8 cellular contexts compared by ENCODE assay signal in genomic region chr4:4852591-4853362, GRCh38. TPM values are rescaled to one million over a fixed set of nuclear protein-coding genes. Genes with fewer than 3 reads are reported as not detected.
DNase-seq lines count a peak whose midpoint lies in the region; ATAC-seq, FAIRE-seq and TF ChIP-seq lines count a peak whose summit lies in the region.

No MANE protein-coding gene starts in this region.

- H3K9me3 ChIP-seq in small intestine (ENCODE audit: control insufficient read depth, low read depth): no peaks in the 10 kb centered on the region

- peaks cover 30% of the 10 kb centered on the region for H3K4me1 Mint-ChIP-seq in activated T-cell treated with anti-CD3 and anti-CD28 coated beads, Interleukin-2, amount 50 U/mL, for 4 hours (ENCODE audit: low read depth)

- peaks cover 55% of the 10 kb centered on the region for H3K27me3 ChIP-seq in rectal smooth muscle tissue (ENCODE audit: control insufficient read depth, insufficient read depth, low read length)
- H3K27me3 ChIP-seq in small intestine (ENCODE audit: control insufficient read depth in 2 of 2, insufficient read depth in 2 of 2, low read length in 2 of 2): peaks cover 0 to 56% of the 10 kb centered on the region in 2 donors

- H3K4me3 Mint-ChIP-seq in activated T-cell treated with anti-CD3 and anti-CD28 coated beads, Interleukin-2, amount 50 U/mL, for 4 hours: peak overlapping the region; percentile 73

- peak; percentile 57 for ATAC-seq in HG02884 (IDR thresholded peaks at IDR 0.05; ENCODE audit: unreplicated experiment)
- peak; percentile 53 to 65 for ATAC-seq in activated T-cell treated with anti-CD3 and anti-CD28 coated beads, Interleukin-2, amount 50 U/mL, for 4 hours
- ATAC-seq in left cardiac atrium: peak; percentile 47 to 76

- H3K4me3 ChIP-seq in rectal smooth muscle tissue (ENCODE audit: low read length) (peak overlapping the region; percentile 47), small intestine (ENCODE audit: low read depth in 1 of 2, low read length in 2 of 2) (no peak overlapping the region)

- TF ChIP-seq CTCF in GM12874 (IDR thresholded peaks at IDR 0.05; ENCODE audit: insufficient read depth, low read depth, low read length) (peak; percentile 12; the same call in 1 of the 2 replicates), D721Med (IDR thresholded peaks at IDR 0.05; ENCODE audit: insufficient read depth, missing control alignments) (no peak)

- no peaks in the 10 kb centered on the region for H3K36me3 Mint-ChIP-seq in activated T-cell treated with anti-CD3 and anti-CD28 coated beads, Interleukin-2, amount 50 U/mL, for 4 hours (ENCODE audit: insufficient read depth)

- peaks cover 79% of the 10 kb centered on the region for H3K27me3 Mint-ChIP-seq in activated T-cell treated with anti-CD3 and anti-CD28 coated beads, Interleukin-2, amount 50 U/mL, for 4 hours (ENCODE audit: low read depth)

- no peak for FAIRE-seq in D721Med (lab: Jason Lieb, UNC)
- FAIRE-seq in small intestine (lab: Jason Lieb, UNC): no peak

- intact Hi-C loops in left cardiac atrium (cut with DNase I): no loop called here

- H3K4me1 ChIP-seq in rectal smooth muscle tissue (ENCODE audit: control insufficient read depth, insufficient read depth, low read length): peaks cover 6% of the 10 kb centered on the region
- H3K4me1 ChIP-seq in small intestine (ENCODE audit: control insufficient read depth in 2 of 2, insufficient read depth in 1 of 2, low read depth in 1 of 2, low read length in 1 of 2): peaks cover 0 to 2% of the 10 kb centered on the region in 2 donors

- H3K9ac ChIP-seq in rectal smooth muscle tissue (ENCODE audit: low read length): no peak overlapping the region

- H3K36me3 ChIP-seq in rectal smooth muscle tissue (ENCODE audit: control insufficient read depth, insufficient read depth, low read length) (no peaks in the 10 kb centered on the region), small intestine (ENCODE audit: control insufficient read depth in 2 of 2, insufficient read depth in 2 of 2, low read length in 2 of 2) (no peaks in the 10 kb centered on the region)

- H3K9me3 Mint-ChIP-seq in activated T-cell treated with anti-CD3 and anti-CD28 coated beads, Interleukin-2, amount 50 U/mL, for 4 hours: no peaks in the 10 kb centered on the region

- no peak for DNase-seq in activated T-cell treated with anti-CD3 and anti-CD28 coated beads, Interleukin-2, amount 50 U/mL, for 4 hours
- peak; percentile 40 for DNase-seq in left cardiac atrium
- no peak for DNase-seq in D721Med (ENCODE audit: insufficient read length, low spot score)
- no peak for DNase-seq in SKM-1 (lab: John Stamatoyannopoulos, UW; ENCODE audit: unreplicated experiment)
- DNase-seq in small intestine: no peak

- no peak overlapping the region for H3K27ac ChIP-seq in rectal smooth muscle tissue (ENCODE audit: low read depth, low read length)
- no peak overlapping the region for H3K27ac ChIP-seq in small intestine (ENCODE audit: low read depth in 1 of 2, low read length in 1 of 2)

- 1 to 3% (median 3%) methylated on average over 40 to 42 of the region's 42 CpGs for WGBS in small intestine, 3 donors

RNA-seq across cellular contexts. Expression of gene MSX1, which starts 6.7 kb away (rescaled TPM):
- under 1 TPM in 1 of 3 donors, not detected in 2; 0.14 TPM for total RNA-seq in activated T-cell treated with anti-CD3 and anti-CD28 coated beads, Interleukin-2, amount 50 U/mL, for 4 hours
- 1 to 10 TPM; 4.5 to 6.1 TPM for total RNA-seq in left cardiac atrium
- under 1 TPM in 1 of 3 donors, not detected in 2; 0.67 TPM for polyA plus RNA-seq in small intestine

Comparison
In these comparisons a context has a peak if more than half of its experiments do, and no peak if none do; other contexts are left out.
1. RNA of gene MSX1, which starts 6.7 kb away (total RNA-seq): 4.5 to 6.1 TPM in left cardiac atrium; 0.14 TPM in activated T-cell treated with anti-CD3 and anti-CD28 coated beads, Interleukin-2, amount 50 U/mL, for 4 hours; every median in the first group is over 4 times any median in the second.
2. Peak in every context shown above with its lines, with median percentiles within 50 percentile points of each other: ATAC-seq.